In the genomic region with DNA sequence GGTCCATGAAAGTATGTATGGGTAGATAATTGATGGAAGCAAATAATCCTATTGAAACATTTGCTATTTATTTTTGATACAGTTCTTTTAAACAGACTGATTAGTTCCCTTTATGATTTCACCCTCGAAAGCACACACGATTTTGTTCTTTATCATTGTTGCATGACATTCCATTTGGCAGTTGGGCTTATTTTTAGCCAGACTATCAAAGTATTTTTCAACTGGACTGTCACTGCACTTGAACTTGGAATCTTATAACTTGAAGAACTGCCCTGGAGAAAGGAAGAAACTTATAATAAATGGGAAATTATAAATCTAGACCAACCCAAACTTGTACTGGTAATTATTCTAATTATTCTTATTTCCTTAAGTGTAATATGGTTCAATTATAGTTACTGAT, we compare ENCODE assay signal across 34 cellular contexts. TPM values are rescaled to one million over a fixed set of nuclear protein-coding genes. Genes with fewer than 3 reads are reported as not detected.
"Had no signal": no experiment of that assay in that cellular context is flagged by ENCODE, and none has a peak within 500 bp of the region (broad histone marks: within the 10 kb centered on the region; RNA-seq: fewer than 3 reads in every experiment).

A gene with protein sequence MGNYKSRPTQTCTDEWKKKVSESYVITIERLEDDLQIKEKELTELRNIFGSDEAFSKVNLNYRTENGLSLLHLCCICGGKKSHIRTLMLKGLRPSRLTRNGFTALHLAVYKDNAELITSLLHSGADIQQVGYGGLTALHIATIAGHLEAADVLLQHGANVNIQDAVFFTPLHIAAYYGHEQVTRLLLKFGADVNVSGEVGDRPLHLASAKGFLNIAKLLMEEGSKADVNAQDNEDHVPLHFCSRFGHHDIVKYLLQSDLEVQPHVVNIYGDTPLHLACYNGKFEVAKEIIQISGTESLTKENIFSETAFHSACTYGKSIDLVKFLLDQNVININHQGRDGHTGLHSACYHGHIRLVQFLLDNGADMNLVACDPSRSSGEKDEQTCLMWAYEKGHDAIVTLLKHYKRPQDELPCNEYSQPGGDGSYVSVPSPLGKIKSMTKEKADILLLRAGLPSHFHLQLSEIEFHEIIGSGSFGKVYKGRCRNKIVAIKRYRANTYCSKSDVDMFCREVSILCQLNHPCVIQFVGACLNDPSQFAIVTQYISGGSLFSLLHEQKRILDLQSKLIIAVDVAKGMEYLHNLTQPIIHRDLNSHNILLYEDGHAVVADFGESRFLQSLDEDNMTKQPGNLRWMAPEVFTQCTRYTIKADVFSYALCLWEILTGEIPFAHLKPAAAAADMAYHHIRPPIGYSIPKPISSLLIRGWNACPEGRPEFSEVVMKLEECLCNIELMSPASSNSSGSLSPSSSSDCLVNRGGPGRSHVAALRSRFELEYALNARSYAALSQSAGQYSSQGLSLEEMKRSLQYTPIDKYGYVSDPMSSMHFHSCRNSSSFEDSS (plus strand): TSS at position 235 of the 400 bp plus-strand sequence. CDS start 65 bp downstream, at position 300.

- H3K4me1 ChIP-seq: ascending aorta, Peyer's patch had no signal

- H3K4me3 ChIP-seq: ascending aorta, cardiac muscle cell, MG63, Peyer's patch had no signal

- DNase-seq: activated CD4-positive, alpha-beta T cell treated with anti-CD3 and anti-CD28 coated beads for 1 hour; activated CD4-positive, alpha-beta T cell treated with anti-CD3 and anti-CD28 coated beads for 48 hours; activated CD4-positive, alpha-beta T cell treated with anti-CD3 and anti-CD28 coated beads, Interleukin-2, amount 50 U/mL, for 4 hours; activated CD4-positive, CD25-positive, alpha-beta regulatory T cell; activated CD8-positive, alpha-beta T cell treated with anti-CD3 and anti-CD28 coated beads for 36 hours; activated effector memory CD4-positive, alpha-beta T cell treated with anti-CD3 and anti-CD28 coated beads, Interleukin-2, amount 50 U/mL, for 16 hours; activated naive CD4-positive, alpha-beta T cell; activated naive CD4-positive, alpha-beta T cell treated with anti-CD3 and anti-CD28 coated beads, Interleukin-2, amount 50 U/mL, for 16 hours; activated naive CD8-positive, alpha-beta T cell treated with anti-CD3 and anti-CD28 coated beads for 36 hours; activated T-cell treated with anti-CD3 and anti-CD28 coated beads, Interleukin-2, amount 50 U/mL, for 1 hour; activated T-cell treated with anti-CD3 and anti-CD28 coated beads, Interleukin-2, amount 50 U/mL, for 72 hours; amniotic stem cell; Kasumi-1; KG1; MG63; NCI-H1048; NCI-H1105 treated with DMSO at 0.1 percent for 48 hours; NCI-H1436; NCI-H1694; NCI-H2029; NCI-H345; NCI-H524 treated with DMSO at 0.1 percent for 48 hours; PC-3; Peyer's patch; RPMI8226; SW 1271; T-helper 1 cell; T-helper 2 cell; T-helper 9 cell; WERI-Rb-1 had no signal

- H3K9me3 ChIP-seq: ascending aorta, MG63, Peyer's patch had no signal

- H3K36me3 ChIP-seq: cardiac muscle cell, MG63, Peyer's patch, WERI-Rb-1 had no signal

- ATAC-seq: activated CD8-positive, alpha-beta T cell treated with anti-CD3 and anti-CD28 coated beads for 36 hours; activated T-cell treated with anti-CD3 and anti-CD28 coated beads, Interleukin-2, amount 50 U/mL, for 72 hours; activated T-helper 17 cell treated with anti-CD3 and anti-CD28 coated beads, Interleukin-2, amount 50 U/mL, for 72 hours; PC-3 had no signal

- H3K27me3 ChIP-seq: ascending aorta, cardiac muscle cell, Peyer's patch had no signal

- H3K27ac ChIP-seq: ascending aorta, Peyer's patch, WERI-Rb-1 had no signal

RNA-seq across cellular contexts. Expression of the gene that starts here (rescaled TPM):
- total RNA-seq: activated CD8-positive, alpha-beta memory T cell treated with anti-CD3 and anti-CD28 coated beads for 36 hours; activated naive CD8-positive, alpha-beta T cell treated with anti-CD3 and anti-CD28 coated beads for 36 hours; PC-3 had no signal
